In the genomic region with DNA sequence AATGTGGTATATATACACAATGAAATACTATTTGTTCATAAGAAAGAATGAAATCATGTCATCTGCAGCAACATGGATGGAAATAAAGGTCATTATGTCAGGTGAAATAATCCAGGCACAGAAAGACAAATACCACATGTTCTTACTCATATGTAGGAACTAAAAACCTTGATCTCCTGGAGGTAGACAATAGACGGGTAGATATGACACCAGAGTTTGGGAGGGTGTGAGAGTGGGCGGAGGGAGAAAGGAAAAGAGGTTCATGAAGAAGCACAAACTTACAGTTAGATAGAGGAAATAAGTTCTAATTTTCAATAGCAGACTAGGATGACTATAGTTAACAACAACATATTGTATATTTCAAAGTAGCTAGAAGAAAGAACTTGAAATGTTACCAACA, we compare ENCODE assay signal across 9 cellular contexts. TPM values are rescaled to one million over a fixed set of nuclear protein-coding genes. Genes with fewer than 3 reads are reported as not detected.
"Had no signal": no experiment of that assay in that cellular context is flagged by ENCODE, and none has a peak within 500 bp of the region (broad histone marks: within the 10 kb centered on the region; RNA-seq: fewer than 3 reads in every experiment).

No MANE protein-coding gene starts in this region.

RNA-seq across cellular contexts. Expression of a gene that starts 22.1 kb away (rescaled TPM):
- total RNA-seq: colonic mucosa, endodermal cell, foreskin keratinocyte, heart left ventricle, left lobe of liver, left ventricle myocardium inferior had no signal
- polyA plus RNA-seq: fibroblast of lung, foreskin keratinocyte, heart left ventricle, hepatocyte, mammary epithelial cell had no signal
